Comparison of ENCODE assay signal across 1 cellular context in the genomic region with DNA sequence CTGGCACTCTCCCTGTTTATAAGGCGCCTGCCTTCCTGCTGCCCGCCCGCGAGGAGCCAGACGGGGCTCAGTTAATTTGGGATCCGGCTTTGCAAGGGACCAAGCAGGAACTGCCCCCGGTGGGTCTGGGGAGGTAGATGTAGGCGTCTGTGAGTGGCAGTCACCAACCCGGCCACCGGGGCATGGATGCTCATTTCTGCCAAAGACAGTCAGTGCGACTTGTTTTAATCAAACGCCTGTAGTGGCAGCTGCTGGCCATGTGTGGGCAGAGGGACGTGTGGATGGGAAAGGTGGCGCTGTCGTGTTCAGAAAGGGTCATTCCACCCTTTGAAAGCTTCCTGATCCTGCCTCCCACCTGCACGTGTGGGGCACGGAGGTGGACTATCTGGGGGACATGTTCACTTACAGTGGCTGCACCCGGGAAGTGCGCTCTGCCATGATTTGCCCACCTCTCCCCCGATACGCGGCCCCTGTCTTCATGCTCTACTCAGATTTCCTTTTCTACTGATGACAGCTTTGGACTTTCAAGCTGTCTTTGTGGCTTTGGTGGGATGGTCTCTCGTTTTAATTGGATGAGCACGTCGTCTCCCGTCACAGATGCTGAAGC.
A peak's percentile ranks its signal among the peaks of the same experiment; 100 is the strongest.
TF ChIP-seq lines count a peak whose summit lies in the region.

No MANE protein-coding gene starts in this region.

TF ChIP-seq in HepG2, 621 proteins besides CTCF, POLR2A, EP300 and RAD21 (continued from another document and continues in another):
- TF ChIP-seq HMGXB4 (CRISPR knock-in tag; IDR thresholded peaks at IDR 0.05; ENCODE audit: borderline replicate concordance in 1 of 2, low read depth in 1 of 2) (peak; percentile 68 to 77; a peak in 2 of 4 replicates), ZMAT5 (CRISPR knock-in tag; IDR thresholded peaks at IDR 0.05; ENCODE audit: borderline replicate concordance, low read depth) (no peak), MAFG (CRISPR knock-in tag; IDR thresholded peaks at IDR 0.05) (no peak), HNRNPL (IDR thresholded peaks at IDR 0.05; ENCODE audit: low read depth, low read length) (0 out of 2 replicates have a peak, but pooled peaks have one; percentile 65), SCMH1 (CRISPR knock-in tag; IDR thresholded peaks at IDR 0.05; ENCODE audit: borderline replicate concordance) (no peak), KLF16 (CRISPR knock-in tag; IDR thresholded peaks at IDR 0.05) (peak in 1 of 2 experiments; percentile 36; a peak in 1 of 4 replicates), YEATS2 (CRISPR knock-in tag; IDR thresholded peaks at IDR 0.05; ENCODE audit: borderline replicate concordance) (no peak; the same call in 1 of the 2 replicates), YEATS4 (CRISPR knock-in tag; IDR thresholded peaks at IDR 0.05; ENCODE audit: borderline replicate concordance) (no peak), NFAT5 (CRISPR knock-in tag; IDR thresholded peaks at IDR 0.05) (no peak), REXO4 (CRISPR knock-in tag; IDR thresholded peaks at IDR 0.05; ENCODE audit: borderline replicate concordance) (no peak), ZNF607 (CRISPR knock-in tag; IDR thresholded peaks at IDR 0.05; ENCODE audit: borderline replicate concordance) (no peak), JARID2 (CRISPR knock-in tag; IDR thresholded peaks at IDR 0.05; ENCODE audit: insufficient replicate concordance) (no peak), ZNF12 (CRISPR knock-in tag; IDR thresholded peaks at IDR 0.05) (peak; percentile 27; the same call in 1 of the 2 replicates), NFATC3 (CRISPR knock-in tag; IDR thresholded peaks at IDR 0.05) (no peak), ZNF367 (CRISPR knock-in tag; IDR thresholded peaks at IDR 0.05; ENCODE audit: borderline replicate concordance) (no peak), ZNF724P (CRISPR knock-in tag; IDR thresholded peaks at IDR 0.05; ENCODE audit: borderline replicate concordance) (0 out of 2 replicates have a peak, but pooled peaks have one; percentile 44), ARNT2 (CRISPR knock-in tag; IDR thresholded peaks at IDR 0.05; ENCODE audit: low read depth) (no peak), LCORL (IDR thresholded peaks at IDR 0.05) (no peak), LCORL (CRISPR knock-in tag; IDR thresholded peaks at IDR 0.05) (peak; percentile 84; the same call in 1 of the 2 replicates), SMAD1 (CRISPR knock-in tag; IDR thresholded peaks at IDR 0.05; ENCODE audit: borderline replicate concordance, low read depth) (no peak), SETDB1 (CRISPR knock-in tag; IDR thresholded peaks at IDR 0.05; ENCODE audit: borderline replicate concordance) (no peak), ZNF235 (CRISPR knock-in tag; IDR thresholded peaks at IDR 0.05; ENCODE audit: borderline replicate concordance) (no peak), ATF5 (CRISPR knock-in tag; IDR thresholded peaks at IDR 0.05; ENCODE audit: low read depth) (no peak), TBP (CRISPR knock-in tag; IDR thresholded peaks at IDR 0.05) (no peak), GPN1 (CRISPR knock-in tag; IDR thresholded peaks at IDR 0.05; ENCODE audit: borderline replicate concordance) (0 out of 2 replicates have a peak, but pooled peaks have one; percentile 47), KMT2A (CRISPR knock-in tag; IDR thresholded peaks at IDR 0.05) (no peak), SNRNP70 (IDR thresholded peaks at IDR 0.05; ENCODE audit: low read depth, low read length) (no peak)
- TF ChIP-seq, protein P1, sequence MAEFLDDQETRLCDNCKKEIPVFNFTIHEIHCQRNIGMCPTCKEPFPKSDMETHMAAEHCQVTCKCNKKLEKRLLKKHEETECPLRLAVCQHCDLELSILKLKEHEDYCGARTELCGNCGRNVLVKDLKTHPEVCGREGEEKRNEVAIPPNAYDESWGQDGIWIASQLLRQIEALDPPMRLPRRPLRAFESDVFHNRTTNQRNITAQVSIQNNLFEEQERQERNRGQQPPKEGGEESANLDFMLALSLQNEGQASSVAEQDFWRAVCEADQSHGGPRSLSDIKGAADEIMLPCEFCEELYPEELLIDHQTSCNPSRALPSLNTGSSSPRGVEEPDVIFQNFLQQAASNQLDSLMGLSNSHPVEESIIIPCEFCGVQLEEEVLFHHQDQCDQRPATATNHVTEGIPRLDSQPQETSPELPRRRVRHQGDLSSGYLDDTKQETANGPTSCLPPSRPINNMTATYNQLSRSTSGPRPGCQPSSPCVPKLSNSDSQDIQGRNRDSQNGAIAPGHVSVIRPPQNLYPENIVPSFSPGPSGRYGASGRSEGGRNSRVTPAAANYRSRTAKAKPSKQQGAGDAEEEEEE (CRISPR knock-in tag; IDR thresholded peaks at IDR 0.05; ENCODE audit: borderline replicate concordance): no peak
- TF ChIP-seq, protein P2, sequence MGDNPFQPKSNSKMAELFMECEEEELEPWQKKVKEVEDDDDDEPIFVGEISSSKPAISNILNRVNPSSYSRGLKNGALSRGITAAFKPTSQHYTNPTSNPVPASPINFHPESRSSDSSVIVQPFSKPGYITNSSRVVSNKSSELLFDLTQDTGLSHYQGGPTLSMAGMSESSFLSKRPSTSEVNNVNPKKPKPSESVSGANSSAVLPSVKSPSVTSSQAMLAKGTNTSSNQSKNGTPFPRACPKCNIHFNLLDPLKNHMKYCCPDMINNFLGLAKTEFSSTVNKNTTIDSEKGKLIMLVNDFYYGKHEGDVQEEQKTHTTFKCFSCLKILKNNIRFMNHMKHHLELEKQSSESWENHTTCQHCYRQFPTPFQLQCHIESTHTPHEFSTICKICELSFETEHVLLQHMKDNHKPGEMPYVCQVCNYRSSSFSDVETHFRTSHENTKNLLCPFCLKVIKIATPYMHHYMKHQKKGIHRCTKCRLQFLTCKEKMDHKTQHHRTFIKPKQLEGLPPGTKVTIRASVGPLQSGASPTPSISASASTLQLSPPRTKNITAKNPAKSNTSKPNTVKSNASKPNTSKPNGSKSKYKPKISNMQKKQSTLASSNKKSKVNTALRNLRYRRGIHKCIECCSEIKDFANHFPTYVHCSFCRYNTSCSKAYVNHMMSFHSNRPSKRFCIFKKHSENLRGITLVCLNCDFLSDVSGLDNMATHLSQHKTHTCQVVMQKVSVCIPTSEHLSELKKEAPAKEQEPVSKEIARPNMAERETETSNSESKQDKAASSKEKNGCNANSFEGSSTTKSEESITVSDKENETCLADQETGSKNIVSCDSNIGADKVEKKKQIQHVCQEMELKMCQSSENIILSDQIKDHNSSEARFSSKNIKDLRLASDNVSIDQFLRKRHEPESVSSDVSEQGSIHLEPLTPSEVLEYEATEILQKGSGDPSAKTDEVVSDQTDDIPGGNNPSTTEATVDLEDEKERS (CRISPR knock-in tag; IDR thresholded peaks at IDR 0.05): no peak
- TF ChIP-seq, protein P3, sequence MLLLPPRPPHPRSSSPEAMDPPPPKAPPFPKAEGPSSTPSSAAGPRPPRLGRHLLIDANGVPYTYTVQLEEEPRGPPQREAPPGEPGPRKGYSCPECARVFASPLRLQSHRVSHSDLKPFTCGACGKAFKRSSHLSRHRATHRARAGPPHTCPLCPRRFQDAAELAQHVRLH (CRISPR knock-in tag; IDR thresholded peaks at IDR 0.05; ENCODE audit: borderline replicate concordance, low read depth): no peak
- TF ChIP-seq, protein P4, sequence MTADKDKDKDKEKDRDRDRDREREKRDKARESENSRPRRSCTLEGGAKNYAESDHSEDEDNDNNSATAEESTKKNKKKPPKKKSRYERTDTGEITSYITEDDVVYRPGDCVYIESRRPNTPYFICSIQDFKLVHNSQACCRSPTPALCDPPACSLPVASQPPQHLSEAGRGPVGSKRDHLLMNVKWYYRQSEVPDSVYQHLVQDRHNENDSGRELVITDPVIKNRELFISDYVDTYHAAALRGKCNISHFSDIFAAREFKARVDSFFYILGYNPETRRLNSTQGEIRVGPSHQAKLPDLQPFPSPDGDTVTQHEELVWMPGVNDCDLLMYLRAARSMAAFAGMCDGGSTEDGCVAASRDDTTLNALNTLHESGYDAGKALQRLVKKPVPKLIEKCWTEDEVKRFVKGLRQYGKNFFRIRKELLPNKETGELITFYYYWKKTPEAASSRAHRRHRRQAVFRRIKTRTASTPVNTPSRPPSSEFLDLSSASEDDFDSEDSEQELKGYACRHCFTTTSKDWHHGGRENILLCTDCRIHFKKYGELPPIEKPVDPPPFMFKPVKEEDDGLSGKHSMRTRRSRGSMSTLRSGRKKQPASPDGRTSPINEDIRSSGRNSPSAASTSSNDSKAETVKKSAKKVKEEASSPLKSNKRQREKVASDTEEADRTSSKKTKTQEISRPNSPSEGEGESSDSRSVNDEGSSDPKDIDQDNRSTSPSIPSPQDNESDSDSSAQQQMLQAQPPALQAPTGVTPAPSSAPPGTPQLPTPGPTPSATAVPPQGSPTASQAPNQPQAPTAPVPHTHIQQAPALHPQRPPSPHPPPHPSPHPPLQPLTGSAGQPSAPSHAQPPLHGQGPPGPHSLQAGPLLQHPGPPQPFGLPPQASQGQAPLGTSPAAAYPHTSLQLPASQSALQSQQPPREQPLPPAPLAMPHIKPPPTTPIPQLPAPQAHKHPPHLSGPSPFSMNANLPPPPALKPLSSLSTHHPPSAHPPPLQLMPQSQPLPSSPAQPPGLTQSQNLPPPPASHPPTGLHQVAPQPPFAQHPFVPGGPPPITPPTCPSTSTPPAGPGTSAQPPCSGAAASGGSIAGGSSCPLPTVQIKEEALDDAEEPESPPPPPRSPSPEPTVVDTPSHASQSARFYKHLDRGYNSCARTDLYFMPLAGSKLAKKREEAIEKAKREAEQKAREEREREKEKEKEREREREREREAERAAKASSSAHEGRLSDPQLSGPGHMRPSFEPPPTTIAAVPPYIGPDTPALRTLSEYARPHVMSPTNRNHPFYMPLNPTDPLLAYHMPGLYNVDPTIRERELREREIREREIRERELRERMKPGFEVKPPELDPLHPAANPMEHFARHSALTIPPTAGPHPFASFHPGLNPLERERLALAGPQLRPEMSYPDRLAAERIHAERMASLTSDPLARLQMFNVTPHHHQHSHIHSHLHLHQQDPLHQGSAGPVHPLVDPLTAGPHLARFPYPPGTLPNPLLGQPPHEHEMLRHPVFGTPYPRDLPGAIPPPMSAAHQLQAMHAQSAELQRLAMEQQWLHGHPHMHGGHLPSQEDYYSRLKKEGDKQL (CRISPR knock-in tag; IDR thresholded peaks at IDR 0.05; ENCODE audit: low read depth): no peak
- TF ChIP-seq, protein P5, sequence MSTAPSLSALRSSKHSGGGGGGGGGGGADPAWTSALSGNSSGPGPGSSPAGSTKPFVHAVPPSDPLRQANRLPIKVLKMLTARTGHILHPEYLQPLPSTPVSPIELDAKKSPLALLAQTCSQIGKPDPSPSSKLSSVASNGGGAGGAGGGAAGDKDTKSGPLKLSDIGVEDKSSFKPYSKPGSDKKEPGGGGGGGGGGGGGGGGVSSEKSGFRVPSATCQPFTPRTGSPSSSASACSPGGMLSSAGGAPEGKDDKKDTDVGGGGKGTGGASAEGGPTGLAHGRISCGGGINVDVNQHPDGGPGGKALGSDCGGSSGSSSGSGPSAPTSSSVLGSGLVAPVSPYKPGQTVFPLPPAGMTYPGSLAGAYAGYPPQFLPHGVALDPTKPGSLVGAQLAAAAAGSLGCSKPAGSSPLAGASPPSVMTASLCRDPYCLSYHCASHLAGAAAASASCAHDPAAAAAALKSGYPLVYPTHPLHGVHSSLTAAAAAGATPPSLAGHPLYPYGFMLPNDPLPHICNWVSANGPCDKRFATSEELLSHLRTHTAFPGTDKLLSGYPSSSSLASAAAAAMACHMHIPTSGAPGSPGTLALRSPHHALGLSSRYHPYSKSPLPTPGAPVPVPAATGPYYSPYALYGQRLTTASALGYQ (CRISPR knock-in tag; IDR thresholded peaks at IDR 0.05): no peak
